In the genomic region with DNA sequence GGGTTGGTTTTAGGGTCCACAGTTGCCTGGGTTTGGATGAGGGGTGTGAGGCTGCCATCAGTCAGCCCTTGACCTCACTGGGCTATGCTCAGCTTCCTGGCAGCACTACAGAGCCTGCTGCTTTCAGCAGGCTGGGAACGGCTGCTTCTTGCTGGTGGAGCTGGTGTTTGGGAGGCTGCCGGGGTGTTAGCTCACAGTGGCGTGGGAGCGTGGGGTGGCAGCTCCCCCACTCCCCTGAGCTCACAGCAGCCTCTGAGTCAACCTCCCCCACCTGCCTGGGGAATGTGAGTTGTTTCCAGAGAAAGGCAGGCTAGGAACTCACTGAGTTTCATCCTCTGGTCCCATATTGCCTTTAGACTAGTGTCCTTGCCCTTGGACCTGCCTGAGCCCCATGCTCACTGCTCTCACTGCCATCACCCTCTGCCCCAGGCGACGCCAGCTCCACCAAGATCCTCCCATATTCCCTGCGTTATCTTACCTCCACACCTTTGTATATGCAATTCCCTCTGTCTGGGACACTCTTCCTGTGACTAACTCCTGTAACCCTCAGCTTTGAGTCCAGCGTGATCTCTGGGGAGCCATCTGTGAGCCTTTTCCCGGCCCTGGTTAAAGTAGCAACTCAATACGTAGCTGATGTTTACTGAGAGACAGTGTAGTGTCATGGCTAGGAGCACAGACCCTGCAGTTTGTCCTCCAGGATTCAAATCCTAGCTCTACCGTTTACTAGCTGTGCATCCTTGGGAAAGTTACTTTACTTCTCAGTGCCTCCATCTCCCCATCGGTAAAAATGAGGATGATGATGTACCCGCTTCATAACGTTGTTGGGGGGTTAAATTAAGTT, we compare ENCODE assay signal across 8 cellular contexts. TPM values are rescaled to one million over a fixed set of nuclear protein-coding genes. Genes with fewer than 3 reads are reported as not detected.
DNase-seq lines count a peak whose midpoint lies in the region; FAIRE-seq and TF ChIP-seq lines count a peak whose summit lies in the region.

No MANE protein-coding gene starts in this region.

- H3K4me3 ChIP-seq in DOHH2 (ENCODE audit: low read length) (no peak overlapping the region), small intestine (ENCODE audit: low read depth in 1 of 2, low read length in 2 of 2) (no peak overlapping the region)

- intact Hi-C loops in activated CD4-positive, alpha-beta T cell treated with anti-CD3 and anti-CD28 coated beads, Interleukin-2, amount 10 ng/mL, durations not matched to agents 24 days and 14 days (cut with micrococcal nuclease) = no loop called here

- H3K9me3 Mint-ChIP-seq in activated CD4-positive, alpha-beta T cell treated with anti-CD3 and anti-CD28 coated beads, Interleukin-2, amount 10 ng/mL, durations not matched to agents 24 days and 14 days = no peaks in the 10 kb centered on the region
- no peaks in the 10 kb centered on the region for H3K9me3 Mint-ChIP-seq in type B pancreatic cell

- no peaks in the 10 kb centered on the region for H3K9me3 ChIP-seq in DOHH2 (ENCODE audit: control insufficient read depth, insufficient read depth, low read length)
- no peaks in the 10 kb centered on the region for H3K9me3 ChIP-seq in small intestine (ENCODE audit: control insufficient read depth, low read depth)

- no peaks in the 10 kb centered on the region for H3K9me2 ChIP-seq in DOHH2 (replicated peaks; ENCODE audit: control insufficient read depth, low read length)

- 70 to 75% (median 71%) methylated on average over 14 of the region's 14 CpGs for WGBS in small intestine, 3 donors

- FAIRE-seq in small intestine (lab: Jason Lieb, UNC) = no peak

- TF ChIP-seq CTCF in DOHH2 (IDR thresholded peaks at IDR 0.05; ENCODE audit: low read depth, low read length, poor library complexity, severe bottlenecking) (no peak), type B pancreatic cell (conservative IDR thresholded peaks at IDR 0.05) (no peak)

- peaks cover 54% of the 10 kb centered on the region for H3K4me1 Mint-ChIP-seq in activated CD4-positive, alpha-beta T cell treated with anti-CD3 and anti-CD28 coated beads, Interleukin-2, amount 10 ng/mL, durations not matched to agents 24 days and 14 days
- no peaks in the 10 kb centered on the region for H3K4me1 Mint-ChIP-seq in type B pancreatic cell (ENCODE audit: unreplicated experiment)

- H3K4me3 Mint-ChIP-seq in activated CD4-positive, alpha-beta T cell treated with anti-CD3 and anti-CD28 coated beads, Interleukin-2, amount 10 ng/mL, durations not matched to agents 24 days and 14 days = peak overlapping the region; percentile 36
- H3K4me3 Mint-ChIP-seq in type B pancreatic cell = no peak overlapping the region

- peaks cover 30% of the 10 kb centered on the region for H3F3A ChIP-seq in DOHH2 (ENCODE audit: control insufficient read depth, insufficient read depth)

- H3K27me3 ChIP-seq in DOHH2 (ENCODE audit: control insufficient read depth, low read length) (no peaks in the 10 kb centered on the region), small intestine (ENCODE audit: control insufficient read depth in 2 of 2, insufficient read depth in 2 of 2, low read length in 2 of 2) (no peaks in the 10 kb centered on the region)

- H3K36me3 Mint-ChIP-seq in activated CD4-positive, alpha-beta T cell treated with anti-CD3 and anti-CD28 coated beads, Interleukin-2, amount 10 ng/mL, durations not matched to agents 24 days and 14 days (ENCODE audit: low read depth) = peaks cover 63% of the 10 kb centered on the region
- H3K36me3 Mint-ChIP-seq in type B pancreatic cell = no peaks in the 10 kb centered on the region

- no peak for DNase-seq in activated CD4-positive, alpha-beta T cell treated with anti-CD3 and anti-CD28 coated beads, Interleukin-2, amount 10 ng/mL, durations not matched to agents 24 days and 14 days
- DNase-seq in dermis blood vessel endothelial cell (peak; percentile 64), small intestine (no peak), type B pancreatic cell (ENCODE audit: extremely low spot score, unreplicated experiment) (no peak), hepatic stellate cell (ENCODE audit: low spot score) (no peak), NCI-H345 treated with DMSO at 0.1 percent for 48 hours (lab: John Stamatoyannopoulos, UW; ENCODE audit: unreplicated experiment) (no peak)
- DNase-seq in effector CD8-positive, alpha-beta T cell (lab: John Stamatoyannopoulos, UW) = no peak

- peak overlapping the region; percentile 78 for H3K4me2 ChIP-seq in DOHH2 (ENCODE audit: low read length)

- H3K27ac Mint-ChIP-seq in activated CD4-positive, alpha-beta T cell treated with anti-CD3 and anti-CD28 coated beads, Interleukin-2, amount 10 ng/mL, durations not matched to agents 24 days and 14 days = peak overlapping the region; percentile 87
- H3K27ac Mint-ChIP-seq in type B pancreatic cell = no peak overlapping the region

- H4K20me1 ChIP-seq in DOHH2 (ENCODE audit: control insufficient read depth, insufficient read depth, low read depth, low read length) = no peaks in the 10 kb centered on the region

- H3K27me3 Mint-ChIP-seq in activated CD4-positive, alpha-beta T cell treated with anti-CD3 and anti-CD28 coated beads, Interleukin-2, amount 10 ng/mL, durations not matched to agents 24 days and 14 days = no peaks in the 10 kb centered on the region
- peaks cover 12% of the 10 kb centered on the region for H3K27me3 Mint-ChIP-seq in type B pancreatic cell

- peaks cover 79% of the 10 kb centered on the region for H3K79me2 ChIP-seq in DOHH2 (ENCODE audit: control insufficient read depth, low read length)

- H3K4me1 ChIP-seq in DOHH2 (ENCODE audit: control insufficient read depth, low read length) (peaks cover 74% of the 10 kb centered on the region), small intestine (ENCODE audit: control insufficient read depth in 2 of 2, insufficient read depth in 1 of 2, low read depth in 1 of 2, low read length in 1 of 2) (peaks cover 0 to 6% of the 10 kb centered on the region in 2 donors)

- H3K36me3 ChIP-seq in DOHH2 (ENCODE audit: control insufficient read depth, low read length) = peaks cover 86% of the 10 kb centered on the region
- H3K36me3 ChIP-seq in small intestine (ENCODE audit: control insufficient read depth in 2 of 2, insufficient read depth in 2 of 2, low read length in 2 of 2) = no peaks in the 10 kb centered on the region

- H3K27ac ChIP-seq in DOHH2 (ENCODE audit: low read depth, low read length) (peak overlapping the region; percentile 99), small intestine (ENCODE audit: low read depth in 1 of 2, low read length in 1 of 2) (peak overlapping the region; percentile 52 to 81)

RNA-seq across cellular contexts. Expression of a gene that starts 34.8 kb away (rescaled TPM):
- 133 TPM in 2 replicates for total RNA-seq in activated CD4-positive, alpha-beta T cell treated with anti-CD3 and anti-CD28 coated beads, Interleukin-2, amount 10 ng/mL, durations not matched to agents 24 days and 14 days
- total RNA-seq in dermis blood vessel endothelial cell (247 and 304 TPM in 2 replicates), type B pancreatic cell (ENCODE audit: low replicate concordance) (0.31 TPM in 1 of 2 replicates, not detected in the other)
- 10 to 100 TPM in 1 of 3 donors, 1 to 10 TPM in 1, under 1 TPM in 1; 0.89 to 11.9 (median 5.1) TPM for polyA plus RNA-seq in small intestine

Comparison
In these comparisons a context has a peak if more than half of its experiments do, and no peak if none do; other contexts are left out.
1. RNA of a gene that starts 34.8 kb away (total RNA-seq): 247 to 304 TPM in dermis blood vessel endothelial cell and 133 TPM in activated CD4-positive, alpha-beta T cell treated with anti-CD3 and anti-CD28 coated beads, Interleukin-2, amount 10 ng/mL, durations not matched to agents 24 days and 14 days; 0.31 TPM in type B pancreatic cell; every median in the first group is over 100 times any median in the second.